In genomic region chr11:76049506-76049905, GRCh38 we compare ENCODE assay signal across 12 cellular contexts.
DNase-seq lines count a peak whose midpoint lies in the region; TF ChIP-seq lines count a peak whose summit lies in the region.
"Had no signal": no experiment of that assay in that cellular context is flagged by ENCODE, and none has a peak within 500 bp of the region (broad histone marks: within the 10 kb centered on the region; RNA-seq: fewer than 3 reads in every experiment).

No MANE protein-coding gene starts in this region.

- TF ChIP-seq CTCF in fibroblast of the aortic adventitia (IDR thresholded peaks at IDR 0.05; ENCODE audit: insufficient read depth, low read length) (no peak), GM10266 (IDR thresholded peaks at IDR 0.05; ENCODE audit: control insufficient read depth, insufficient read depth, low read depth, missing control alignments) (no peak), adrenal gland (IDR thresholded peaks at IDR 0.05) (no peak)

- no peak overlapping the region for H3K4me3 ChIP-seq in adipocyte (ENCODE audit: low read length)
- H3K4me3 ChIP-seq in fibroblast of the aortic adventitia (ENCODE audit: low read depth, low read length): no peak overlapping the region
- H3K4me3 ChIP-seq in adrenal gland: no peak overlapping the region
- H3K4me3 ChIP-seq: BLaER1 had no signal

- H3K27ac ChIP-seq in adrenal gland: no peak overlapping the region
- H3K27ac ChIP-seq: BLaER1, HL-60 had no signal

- no peak overlapping the region for H3K9ac ChIP-seq in adipocyte (ENCODE audit: low read length)
- H3K9ac ChIP-seq: BLaER1 had no signal

- WGBS in adrenal gland, 4 donors: 86 to 94% (median 90%) methylated on average over 3 of the region's 3 CpGs

- DNase-seq in AG08395 (ENCODE audit: low spot score): peak; percentile 54
- peak; percentile 43 for DNase-seq in AG20443 (ENCODE audit: low spot score)
- DNase-seq in adipocyte (ENCODE audit: low read depth): peak; percentile 59
- DNase-seq in fibroblast of the aortic adventitia (ENCODE audit: low read depth): peak; percentile 23
- DNase-seq in GM10266 (ENCODE audit: extremely low spot score): no peak
- DNase-seq in activated T-cell treated with anti-CD3 and anti-CD28 coated beads, Interleukin-2, amount 50 U/mL, for 1 hour: no peak
- DNase-seq in adrenal gland: no peak
- DNase-seq: AML-193, GF-D8, HCEC 1CT had no signal

- peaks cover 19% of the 10 kb centered on the region for H3K4me1 ChIP-seq in adipocyte (ENCODE audit: control insufficient read depth, insufficient read depth, low read length)
- peaks cover 0 to 10% of the 10 kb centered on the region in 2 donors for H3K4me1 ChIP-seq in adrenal gland (replicated peaks in 1 of 2)
- H3K4me1 ChIP-seq: BLaER1 had no signal

- intact Hi-C loops in adrenal gland (cut with DNase I): no loop called here

- TF ChIP-seq POLR2A in adrenal gland (IDR thresholded peaks at IDR 0.05): no peak

- H3K36me3 ChIP-seq in adipocyte (ENCODE audit: control insufficient read depth, insufficient read depth, low read length, severe bottlenecking) (peaks cover 7% of the 10 kb centered on the region), adrenal gland (replicated peaks in 1 of 2) (no peaks in the 10 kb centered on the region)

- H3K27me3 ChIP-seq in adipocyte (replicated peaks; ENCODE audit: control insufficient read depth, insufficient read depth, low read length) (no peaks in the 10 kb centered on the region), adrenal gland (no peaks in the 10 kb centered on the region)
- H3K27me3 ChIP-seq: BLaER1 had no signal

- H3K9me3 ChIP-seq in adipocyte (ENCODE audit: control insufficient read depth, low read length): no peaks in the 10 kb centered on the region
- no peaks in the 10 kb centered on the region for H3K9me3 ChIP-seq in adrenal gland (replicated peaks in 1 of 3)

Comparison
In these comparisons a context has a peak if more than half of its experiments do, and no peak if none do; other contexts are left out.
1. DNase-seq: peak in AG08395 (single experiment), AG20443 (single experiment), adipocyte (single experiment) and fibroblast of the aortic adventitia (single experiment); none in GM10266 (single experiment), activated T-cell treated with anti-CD3 and anti-CD28 coated beads, Interleukin-2, amount 50 U/mL, for 1 hour (single experiment) and adrenal gland (0 of 7).